Comparison of ENCODE assay signal across 22 cellular contexts in genomic region chr14:92462568-92462967, GRCh38. TPM values are rescaled to one million over a fixed set of nuclear protein-coding genes. Genes with fewer than 3 reads are reported as not detected.
DNase-seq lines count a peak whose midpoint lies in the region; ATAC-seq and TF ChIP-seq lines count a peak whose summit lies in the region.
"Had no signal": no experiment of that assay in that cellular context is flagged by ENCODE, and none has a peak within 500 bp of the region (broad histone marks: within the 10 kb centered on the region; RNA-seq: fewer than 3 reads in every experiment).

No MANE protein-coding gene starts in this region.

- H3K4me1 ChIP-seq in testis: no peaks in the 10 kb centered on the region
- H3K4me1 ChIP-seq: BE2C had no signal

- H3K27ac ChIP-seq in testis: no peak overlapping the region
- H3K27ac ChIP-seq: KMS-11 had no signal

- H3K9me3 ChIP-seq in testis: no peaks in the 10 kb centered on the region
- H3K9me3 ChIP-seq: BE2C had no signal

- H3K27me3 ChIP-seq in testis: no peaks in the 10 kb centered on the region

- peaks cover 2 to 7% of the 10 kb centered on the region in 2 donors for H3K9me3 Mint-ChIP-seq in activated T-cell treated with anti-CD3 and anti-CD28 coated beads, Interleukin-2, amount 50 U/mL, for 72 hours
- H3K9me3 Mint-ChIP-seq in activated T-cell treated with anti-CD3 and anti-CD28 coated beads, Interleukin-2, amount 50 U/mL, for 4 hours: peaks cover 7% of the 10 kb centered on the region
- H3K9me3 Mint-ChIP-seq in central memory CD8-positive, alpha-beta T cell: no peaks in the 10 kb centered on the region
- peaks cover 0 to 3% of the 10 kb centered on the region in 2 donors for H3K9me3 Mint-ChIP-seq in natural killer cell

- H3K36me3 ChIP-seq in testis (ENCODE audit: low read depth, missing control alignments): no peaks in the 10 kb centered on the region
- H3K36me3 ChIP-seq: BE2C had no signal

- TF ChIP-seq POLR2A in testis (IDR thresholded peaks at IDR 0.05): no peak

- H3K27me3 Mint-ChIP-seq in activated T-cell treated with anti-CD3 and anti-CD28 coated beads, Interleukin-2, amount 50 U/mL, for 72 hours (ENCODE audit: low read depth): peaks cover 9% of the 10 kb centered on the region
- H3K27me3 Mint-ChIP-seq in activated T-cell treated with anti-CD3 and anti-CD28 coated beads, Interleukin-2, amount 50 U/mL, for 4 hours (ENCODE audit: low read depth): no peaks in the 10 kb centered on the region
- no peaks in the 10 kb centered on the region for H3K27me3 Mint-ChIP-seq in central memory CD8-positive, alpha-beta T cell
- H3K27me3 Mint-ChIP-seq in natural killer cell (ENCODE audit: low read depth in 2 of 2): no peaks in the 10 kb centered on the region
- H3K27me3 Mint-ChIP-seq: CD4-positive, alpha-beta T cell had no signal

- H3K36me3 Mint-ChIP-seq in activated T-cell treated with anti-CD3 and anti-CD28 coated beads, Interleukin-2, amount 50 U/mL, for 72 hours (ENCODE audit: insufficient read depth in 2 of 2): peaks cover 3 to 7% of the 10 kb centered on the region in 2 donors
- H3K36me3 Mint-ChIP-seq in activated T-cell treated with anti-CD3 and anti-CD28 coated beads, Interleukin-2, amount 50 U/mL, for 4 hours (ENCODE audit: insufficient read depth): no peaks in the 10 kb centered on the region
- H3K36me3 Mint-ChIP-seq in central memory CD8-positive, alpha-beta T cell (ENCODE audit: insufficient read depth): no peaks in the 10 kb centered on the region
- peaks cover 7% of the 10 kb centered on the region for H3K36me3 Mint-ChIP-seq in natural killer cell

- intact Hi-C loops in natural killer cell (cut with micrococcal nuclease): loop anchor here (5.0 to 10.0 kb wide), 2 partner anchors 55 to 222 kb away; no protein-coding TSS in a partner anchor
- intact Hi-C loops in testis (cut with DNase I; ENCODE audit: low total_unique reads): no loop called here

- no peak for DNase-seq in activated T-cell treated with anti-CD3 and anti-CD28 coated beads, Interleukin-2, amount 50 U/mL, for 72 hours
- DNase-seq in activated T-cell treated with anti-CD3 and anti-CD28 coated beads, Interleukin-2, amount 50 U/mL, for 4 hours: no peak
- DNase-seq in central memory CD8-positive, alpha-beta T cell (ENCODE audit: low spot score in 2 of 2): no peak
- DNase-seq in natural killer cell: no peak
- peak; percentile 0 for DNase-seq in testis
- no peak for DNase-seq in AG08395 (ENCODE audit: low spot score)
- DNase-seq in COR-L47 (lab: John Stamatoyannopoulos, UW): no peak
- DNase-seq: 8988T; BE2C; CD4-positive, alpha-beta T cell; DMS53; EL; GOT3; NCI-H1417; NCI-H187 treated with DMSO at 0.1 percent for 48 hours; NCI-H345; NCI-H524 treated with DMSO at 0.1 percent for 48 hours; SHP77 had no signal

- TF ChIP-seq CTCF in natural killer cell (IDR thresholded peaks at IDR 0.05) (no peak), testis (IDR thresholded peaks at IDR 0.05) (no peak)

- peaks cover 18% of the 10 kb centered on the region for H3K4me1 Mint-ChIP-seq in activated T-cell treated with anti-CD3 and anti-CD28 coated beads, Interleukin-2, amount 50 U/mL, for 72 hours (ENCODE audit: low read depth)
- H3K4me1 Mint-ChIP-seq in activated T-cell treated with anti-CD3 and anti-CD28 coated beads, Interleukin-2, amount 50 U/mL, for 4 hours (ENCODE audit: low read depth): peaks cover 16% of the 10 kb centered on the region
- peaks cover 36% of the 10 kb centered on the region for H3K4me1 Mint-ChIP-seq in central memory CD8-positive, alpha-beta T cell
- peaks cover 21 to 40% of the 10 kb centered on the region in 2 donors for H3K4me1 Mint-ChIP-seq in natural killer cell

- no peak for ATAC-seq in activated T-cell treated with anti-CD3 and anti-CD28 coated beads, Interleukin-2, amount 50 U/mL, for 72 hours (replicated peaks in 1 of 2)
- ATAC-seq in activated T-cell treated with anti-CD3 and anti-CD28 coated beads, Interleukin-2, amount 50 U/mL, for 4 hours: no peak
- ATAC-seq in central memory CD8-positive, alpha-beta T cell (replicated peaks; ENCODE audit: extremely low read depth, poor library complexity, severe bottlenecking): no peak
- ATAC-seq in natural killer cell: no peak
- no peak for ATAC-seq in HG02970 (IDR thresholded peaks at IDR 0.05; ENCODE audit: low FRiP score, unreplicated experiment)
- ATAC-seq: GM12878, HCT116 had no signal

- peak overlapping the region; percentile 3 for H3K27ac Mint-ChIP-seq in activated T-cell treated with anti-CD3 and anti-CD28 coated beads, Interleukin-2, amount 50 U/mL, for 72 hours
- peak overlapping the region; percentile 85 for H3K27ac Mint-ChIP-seq in central memory CD8-positive, alpha-beta T cell (ENCODE audit: low read depth)
- H3K27ac Mint-ChIP-seq in natural killer cell: peak overlapping the region; percentile 85 to 91
- H3K27ac Mint-ChIP-seq: CD4-positive, alpha-beta T cell had no signal

- no peak overlapping the region for H3K4me3 ChIP-seq in testis
- H3K4me3 ChIP-seq: GM12878 had no signal

- 98 to 100% methylated on average over 4 of the region's 4 CpGs for WGBS in testis, 2 donors

- no peak overlapping the region for H3K4me3 Mint-ChIP-seq in activated T-cell treated with anti-CD3 and anti-CD28 coated beads, Interleukin-2, amount 50 U/mL, for 72 hours
- H3K4me3 Mint-ChIP-seq in activated T-cell treated with anti-CD3 and anti-CD28 coated beads, Interleukin-2, amount 50 U/mL, for 4 hours: no peak overlapping the region
- peak overlapping the region; percentile 60 for H3K4me3 Mint-ChIP-seq in central memory CD8-positive, alpha-beta T cell
- H3K4me3 Mint-ChIP-seq in natural killer cell: no peak overlapping the region
- H3K4me3 Mint-ChIP-seq: CD4-positive, alpha-beta T cell had no signal

RNA-seq across cellular contexts. Expression of gene RIN3, which starts 51.0 kb away (rescaled TPM):
- 10 to 100 TPM; 33.6 to 36.3 TPM for total RNA-seq in activated T-cell treated with anti-CD3 and anti-CD28 coated beads, Interleukin-2, amount 50 U/mL, for 72 hours
- total RNA-seq in activated T-cell treated with anti-CD3 and anti-CD28 coated beads, Interleukin-2, amount 50 U/mL, for 4 hours: 10 to 100 TPM; 14.2 to 24.3 (median 18.5) TPM
- 100 to 1,000 TPM; 248 to 289 (median 282) TPM for total RNA-seq in natural killer cell
- total RNA-seq in testis: 10 to 100 TPM; 49.8 to 56.2 TPM
- polyA plus RNA-seq in testis (ENCODE audit: insufficient read depth, low read depth, low replicate concordance): 25.9 TPM

Comparison
In these comparisons a context has a peak if more than half of its experiments do, and no peak if none do; other contexts are left out.
1. H3K27ac Mint-ChIP-seq: peak in every context shown above with its lines; median percentile 88 in natural killer cell; 85 in central memory CD8-positive, alpha-beta T cell; 3 in activated T-cell treated with anti-CD3 and anti-CD28 coated beads, Interleukin-2, amount 50 U/mL, for 72 hours.
2. RNA of gene RIN3, which starts 51.0 kb away (total RNA-seq): 248 to 289 TPM in natural killer cell; 49.8 to 56.2 TPM in testis, 33.6 to 36.3 TPM in activated T-cell treated with anti-CD3 and anti-CD28 coated beads, Interleukin-2, amount 50 U/mL, for 72 hours and 14.2 to 24.3 TPM in activated T-cell treated with anti-CD3 and anti-CD28 coated beads, Interleukin-2, amount 50 U/mL, for 4 hours; every median in the first group is over 4 times any median in the second.